ENCODE assay signal across 18 cellular contexts in genomic region chr4:71607109-71607508, GRCh38.
"Had no signal": no experiment of that assay in that cellular context is flagged by ENCODE, and none has a peak within 500 bp of the region (broad histone marks: within the 10 kb centered on the region; RNA-seq: fewer than 3 reads in every experiment).

No MANE protein-coding gene starts in this region.

- DNase-seq: cerebellar nuclear complex; colonic mucosa; dermis blood vessel endothelial cell; esophagus squamous epithelium; foreskin fibroblast; immature natural killer cell; left ventricle myocardium inferior; naive thymus-derived CD8-positive, alpha-beta T cell; ovary; stimulated activated CD4-positive, alpha-beta T cell treated with anti-CD3 and anti-CD28 coated beads, Interleukin-4, amount 100 ng/mL, for 1 hour; stimulated activated CD8-positive, alpha-beta memory T cell treated with anti-CD3 and anti-CD28 coated beads, Interleukin-4, amount 100 ng/mL, for 48 hours; stimulated activated naive CD8-positive, alpha-beta T cell treated with anti-CD3 and anti-CD28 coated beads, Interleukin-15, Interleukin-2, amounts not matched to agents 100 U/mL and 50 U/mL, for 24 hours; tibial artery had no signal

- H3K27ac ChIP-seq: colonic mucosa, esophagus squamous epithelium, left ventricle myocardium inferior, neutrophil, ovary, tibial artery had no signal

- H3K36me3 ChIP-seq: colonic mucosa, esophagus squamous epithelium, left ventricle myocardium inferior, neutrophil, ovary, tibial artery had no signal

- ATAC-seq: naive thymus-derived CD8-positive, alpha-beta T cell; right cardiac atrium; stimulated activated effector memory CD8-positive, alpha-beta T cell treated with anti-CD3 and anti-CD28 coated beads, Interleukin-12 subunit alpha, Interleukin-12 subunit beta, amount 100 ng/mL, for 72 hours; stimulated activated naive CD8-positive, alpha-beta T cell treated with anti-CD3 and anti-CD28 coated beads, Interleukin-15, Interleukin-2, amounts not matched to agents 100 U/mL and 50 U/mL, for 24 hours had no signal

- H3K27me3 ChIP-seq: colonic mucosa, esophagus squamous epithelium, neutrophil, ovary, tibial artery had no signal

- H3K4me1 Mint-ChIP-seq: immature natural killer cell; stimulated activated effector memory CD8-positive, alpha-beta T cell treated with anti-CD3 and anti-CD28 coated beads, Interleukin-12 subunit alpha, Interleukin-12 subunit beta, amount 100 ng/mL, for 72 hours had no signal

- H3K4me3 Mint-ChIP-seq: immature natural killer cell; naive thymus-derived CD8-positive, alpha-beta T cell; stimulated activated effector memory CD8-positive, alpha-beta T cell treated with anti-CD3 and anti-CD28 coated beads, Interleukin-12 subunit alpha, Interleukin-12 subunit beta, amount 100 ng/mL, for 72 hours had no signal

- H3K27ac Mint-ChIP-seq: immature natural killer cell; naive thymus-derived CD8-positive, alpha-beta T cell; stimulated activated effector memory CD8-positive, alpha-beta T cell treated with anti-CD3 and anti-CD28 coated beads, Interleukin-12 subunit alpha, Interleukin-12 subunit beta, amount 100 ng/mL, for 72 hours had no signal

- H3K9me3 ChIP-seq: colonic mucosa, esophagus squamous epithelium, left ventricle myocardium inferior, neutrophil, ovary, tibial artery had no signal

- H3K4me3 ChIP-seq: colonic mucosa, esophagus squamous epithelium, left ventricle myocardium inferior, lung, ovary, smooth muscle cell, tibial artery had no signal

- H3K4me1 ChIP-seq: colonic mucosa, left ventricle myocardium inferior, tibial artery had no signal

- H3K36me3 Mint-ChIP-seq: naive thymus-derived CD8-positive, alpha-beta T cell; stimulated activated effector memory CD8-positive, alpha-beta T cell treated with anti-CD3 and anti-CD28 coated beads, Interleukin-12 subunit alpha, Interleukin-12 subunit beta, amount 100 ng/mL, for 72 hours had no signal
